ENCODE assay signal across 10 cellular contexts in the genomic region with DNA sequence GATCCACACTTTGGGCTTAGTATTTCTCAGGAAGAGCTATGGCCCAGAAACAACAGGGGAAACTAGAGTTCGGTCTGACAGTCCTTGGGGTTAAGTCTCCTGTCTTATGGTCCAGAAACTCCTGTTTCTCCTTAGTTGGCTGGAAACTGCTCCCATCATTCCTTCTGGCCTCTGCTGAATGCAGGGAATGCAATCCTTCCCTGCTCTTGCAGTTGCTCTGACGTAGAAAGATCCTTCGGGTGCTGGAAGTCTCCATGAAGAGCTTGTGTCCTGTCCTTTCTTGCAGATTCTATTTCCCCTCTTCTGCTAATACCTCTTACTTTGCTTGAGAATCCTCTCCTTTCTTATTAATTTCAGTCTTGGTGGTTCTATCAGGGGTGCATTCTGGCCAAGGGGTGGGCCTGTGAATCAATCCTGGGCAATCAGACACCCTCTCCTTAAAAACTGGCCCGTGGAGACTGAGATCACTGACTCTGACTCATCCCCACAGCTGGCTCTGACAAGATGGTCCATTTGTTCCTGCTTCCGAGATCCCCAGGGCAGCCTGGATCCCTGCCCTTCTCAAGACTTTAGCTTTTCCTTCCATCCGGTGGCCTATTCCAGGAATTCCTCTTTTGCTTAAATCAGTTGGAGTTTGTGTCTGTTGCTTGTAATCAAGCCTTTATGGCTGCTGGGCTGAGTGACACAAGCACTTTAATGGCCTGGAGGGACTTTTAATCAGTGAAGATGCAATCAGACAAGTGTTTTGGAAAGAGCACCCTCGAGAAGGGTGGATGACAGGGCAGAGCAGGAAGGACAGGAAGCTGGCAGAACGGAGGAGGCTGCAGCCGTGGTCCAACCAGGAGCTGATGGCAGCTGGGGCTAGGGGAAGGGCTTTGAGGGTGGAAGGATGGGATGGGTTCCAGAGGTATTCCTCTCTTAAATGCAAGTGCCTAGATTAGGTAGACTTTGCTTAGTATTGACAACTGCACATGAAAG. TPM values are rescaled to one million over a fixed set of nuclear protein-coding genes. Genes with fewer than 3 reads are reported as not detected.
A peak's percentile ranks its signal among the peaks of the same experiment; 100 is the strongest.
DNase-seq lines count a peak whose midpoint lies in the region; ATAC-seq and TF ChIP-seq lines count a peak whose summit lies in the region.
"Had no signal": no experiment of that assay in that cellular context is flagged by ENCODE, and none has a peak within 500 bp of the region (broad histone marks: within the 10 kb centered on the region; RNA-seq: fewer than 3 reads in every experiment).

No MANE protein-coding gene starts in this region.

- H3K36me3 Mint-ChIP-seq in immature natural killer cell: no peaks in the 10 kb centered on the region

- ATAC-seq in GM18517 (IDR thresholded peaks at IDR 0.05; ENCODE audit: unreplicated experiment): no peak
- ATAC-seq: T-helper 17 cell had no signal

- TF ChIP-seq CTCF in fibroblast of mammary gland (conservative IDR thresholded peaks at IDR 0.05; ENCODE audit: control insufficient read depth, insufficient read depth, low read depth, low read length) (no peak), GM20000 (IDR thresholded peaks at IDR 0.05; ENCODE audit: extremely low read depth, missing control alignments) (no peak)

- peaks cover 5% of the 10 kb centered on the region; the same call in 1 of the 2 replicates for H3K4me1 ChIP-seq in SJSA1 (replicated peaks)
- H3K4me1 ChIP-seq in muscle layer of duodenum (ENCODE audit: control insufficient read depth in 1 of 2, insufficient read depth in 2 of 2, low read length in 2 of 2): peaks cover 7 to 11% of the 10 kb centered on the region in 2 donors

- peaks cover 2 to 12% (median 4%) of the 10 kb centered on the region in 3 donors for H3K27me3 Mint-ChIP-seq in immature natural killer cell (ENCODE audit: low read depth in 3 of 3)

- DNase-seq in AG08395 (ENCODE audit: low spot score) (peak; percentile 93), SJSA1 (ENCODE audit: low read depth in 1 of 2, low spot score in 2 of 2) (peak; percentile 11 to 25), fibroblast of mammary gland (ENCODE audit: low read depth) (peak; percentile 96), GM20000 (ENCODE audit: low spot score) (no peak), immature natural killer cell (no peak)
- DNase-seq in activated naive CD4-positive, alpha-beta T cell treated with anti-CD3 and anti-CD28 coated beads, Interleukin-2, amount 50 U/mL, for 16 hours: no peak
- DNase-seq: T-helper 17 cell had no signal

- H3K9me3 Mint-ChIP-seq in immature natural killer cell: peaks cover 0 to 3% (median 0%) of the 10 kb centered on the region in 6 donors

- H3K36me3 ChIP-seq in SJSA1: no peaks in the 10 kb centered on the region
- peaks cover 0 to 5% of the 10 kb centered on the region in 2 donors for H3K36me3 ChIP-seq in muscle layer of duodenum (ENCODE audit: control insufficient read depth in 1 of 2, insufficient read depth in 2 of 2, low read length in 2 of 2)
- H3K36me3 ChIP-seq: ovary had no signal

- no peak overlapping the region for H3K27ac ChIP-seq in SJSA1
- H3K27ac ChIP-seq in muscle layer of duodenum (ENCODE audit: low read length): peak overlapping the region; percentile 96
- H3K27ac ChIP-seq: ovary had no signal

- no peak overlapping the region for H3K4me3 Mint-ChIP-seq in immature natural killer cell
- H3K4me3 Mint-ChIP-seq: T-helper 17 cell had no signal

- H3K4me1 Mint-ChIP-seq in immature natural killer cell: no peaks in the 10 kb centered on the region

- H3K27ac Mint-ChIP-seq in immature natural killer cell: no peak overlapping the region
- H3K27ac Mint-ChIP-seq: T-helper 17 cell had no signal

- H3K27me3 ChIP-seq in SJSA1 (replicated peaks): no peaks in the 10 kb centered on the region
- no peaks in the 10 kb centered on the region for H3K27me3 ChIP-seq in muscle layer of duodenum (ENCODE audit: low read depth, low read length)
- H3K27me3 ChIP-seq: ovary had no signal

- H3K9me3 ChIP-seq in SJSA1 (replicated peaks) (no peaks in the 10 kb centered on the region), muscle layer of duodenum (ENCODE audit: control insufficient read depth in 1 of 2, low read length in 2 of 2) (no peaks in the 10 kb centered on the region)
- H3K9me3 ChIP-seq: ovary had no signal

- H3K4me3 ChIP-seq in SJSA1 (no peak overlapping the region), fibroblast of mammary gland (ENCODE audit: control insufficient read depth, low read depth, low read length) (no peak overlapping the region), muscle layer of duodenum (ENCODE audit: low read depth in 1 of 2, low read length in 2 of 2) (peak overlapping the region in 1 of 2 donors; percentile 26)
- H3K4me3 ChIP-seq: ovary had no signal

RNA-seq across cellular contexts. Expression of a gene that starts 23.7 kb away (rescaled TPM):
- total RNA-seq in SJSA1 (2014; rRNA removed; shearing (Covaris generic)): 0.39 and 0.97 TPM in 2 replicates
- 1 to 10 TPM; 1.8 to 5.4 (median 2.0) TPM for polyA plus RNA-seq in immature natural killer cell

Comparison
In these comparisons a context has a peak if more than half of its experiments do, and no peak if none do; other contexts are left out.
1. DNase-seq: peak in AG08395 (single experiment), SJSA1 (2 of 2) and fibroblast of mammary gland (single experiment); none in activated naive CD4-positive, alpha-beta T cell treated with anti-CD3 and anti-CD28 coated beads, Interleukin-2, amount 50 U/mL, for 16 hours (single experiment), GM20000 (single experiment) and immature natural killer cell (0 of 3).